In the genomic region with DNA sequence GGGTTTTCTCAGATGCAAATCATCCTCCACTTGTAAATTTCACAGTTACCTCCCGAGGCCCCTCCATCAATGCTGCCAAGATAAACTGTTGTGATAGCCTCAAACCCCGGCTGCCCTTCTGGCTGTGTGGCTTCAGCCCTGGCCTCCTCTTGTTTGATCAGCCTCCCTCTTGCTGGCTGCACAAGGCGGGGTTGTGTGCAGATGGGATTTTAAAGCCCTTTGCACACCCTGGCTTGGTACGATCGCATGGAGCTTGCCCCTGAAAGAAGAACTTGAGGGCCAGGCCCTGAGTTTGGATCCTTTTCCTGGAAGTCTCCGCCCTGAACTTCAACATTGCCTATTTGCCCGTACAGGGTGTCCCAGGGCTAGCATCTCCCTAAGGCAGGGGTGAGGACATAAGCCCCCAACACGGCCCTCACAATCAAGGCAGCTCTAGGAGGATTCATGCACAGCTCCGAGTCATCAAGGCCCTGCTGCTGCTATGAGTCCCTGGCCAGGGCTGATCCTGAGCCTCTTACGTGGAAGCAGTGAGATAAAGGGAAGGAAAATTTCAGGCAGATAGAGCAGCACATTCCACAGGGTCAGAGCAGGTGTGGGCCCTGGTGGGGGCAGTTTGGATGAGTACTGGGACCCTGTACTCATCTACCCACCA, we compare ENCODE assay signal across 17 cellular contexts.
DNase-seq lines count a peak whose midpoint lies in the region; ATAC-seq and TF ChIP-seq lines count a peak whose summit lies in the region.
"Had no signal": no experiment of that assay in that cellular context is flagged by ENCODE, and none has a peak within 500 bp of the region (broad histone marks: within the 10 kb centered on the region; RNA-seq: fewer than 3 reads in every experiment).

No MANE protein-coding gene starts in this region.

- no peaks in the 10 kb centered on the region for H3K36me3 Mint-ChIP-seq in natural killer cell treated with Interleukin-12 subunit alpha and Interleukin-12 subunit beta and Interleukin-15 and Interleukin-18, amount 100 ng/mL, for 72 hours
- no peaks in the 10 kb centered on the region for H3K36me3 Mint-ChIP-seq in natural killer cell
- H3K36me3 Mint-ChIP-seq in activated T-helper 17 cell treated with anti-CD3 and anti-CD28 coated beads, Interleukin-2, amount 50 U/mL, for 72 hours (ENCODE audit: low read depth): no peaks in the 10 kb centered on the region
- H3K36me3 Mint-ChIP-seq: CD8-positive, alpha-beta memory T cell had no signal

- no peaks in the 10 kb centered on the region for H3K9me3 Mint-ChIP-seq in natural killer cell treated with Interleukin-12 subunit alpha and Interleukin-12 subunit beta and Interleukin-15 and Interleukin-18, amount 100 ng/mL, for 72 hours
- no peaks in the 10 kb centered on the region for H3K9me3 Mint-ChIP-seq in natural killer cell
- no peaks in the 10 kb centered on the region for H3K9me3 Mint-ChIP-seq in activated T-helper 17 cell treated with anti-CD3 and anti-CD28 coated beads, Interleukin-2, amount 50 U/mL, for 72 hours
- H3K9me3 Mint-ChIP-seq: CD8-positive, alpha-beta memory T cell; IgD-negative memory B cell had no signal

- no peak overlapping the region for H3K27ac ChIP-seq in left lung

- ATAC-seq in natural killer cell treated with Interleukin-12 subunit alpha and Interleukin-12 subunit beta and Interleukin-15 and Interleukin-18, amount 100 ng/mL, for 72 hours: no peak
- no peak for ATAC-seq in natural killer cell
- no peak for ATAC-seq in left lung
- ATAC-seq in HG02970 (IDR thresholded peaks at IDR 0.05; ENCODE audit: low FRiP score, unreplicated experiment): no peak
- ATAC-seq in activated T-helper 17 cell treated with anti-CD3 and anti-CD28 coated beads, Interleukin-2, amount 50 U/mL, for 72 hours (replicated peaks): no peak
- no peak for ATAC-seq in HG03432 (IDR thresholded peaks at IDR 0.05; ENCODE audit: unreplicated experiment)

- H3K36me3 ChIP-seq in left lung: no peaks in the 10 kb centered on the region

- H3K4me1 ChIP-seq in left lung: no peaks in the 10 kb centered on the region

- intact Hi-C loops in natural killer cell (cut with micrococcal nuclease) (no loop called here), left lung (cut with DNase I) (no loop called here), posterior vena cava (cut with DNase I) (no loop called here)

- no peak overlapping the region for H3K27ac Mint-ChIP-seq in natural killer cell treated with Interleukin-12 subunit alpha and Interleukin-12 subunit beta and Interleukin-15 and Interleukin-18, amount 100 ng/mL, for 72 hours
- no peak overlapping the region for H3K27ac Mint-ChIP-seq in natural killer cell
- no peak overlapping the region for H3K27ac Mint-ChIP-seq in activated T-helper 17 cell treated with anti-CD3 and anti-CD28 coated beads, Interleukin-2, amount 50 U/mL, for 72 hours
- H3K27ac Mint-ChIP-seq: CD8-positive, alpha-beta memory T cell; IgD-negative memory B cell had no signal

- H3K4me3 Mint-ChIP-seq in natural killer cell treated with Interleukin-12 subunit alpha and Interleukin-12 subunit beta and Interleukin-15 and Interleukin-18, amount 100 ng/mL, for 72 hours: no peak overlapping the region
- H3K4me3 Mint-ChIP-seq in natural killer cell: no peak overlapping the region
- no peak overlapping the region for H3K4me3 Mint-ChIP-seq in activated T-helper 17 cell treated with anti-CD3 and anti-CD28 coated beads, Interleukin-2, amount 50 U/mL, for 72 hours
- H3K4me3 Mint-ChIP-seq: CD8-positive, alpha-beta memory T cell; IgD-negative memory B cell had no signal

- peaks cover 0 to 12% of the 10 kb centered on the region in 2 donors for H3K27me3 Mint-ChIP-seq in natural killer cell treated with Interleukin-12 subunit alpha and Interleukin-12 subunit beta and Interleukin-15 and Interleukin-18, amount 100 ng/mL, for 72 hours
- peaks cover 0 to 14% of the 10 kb centered on the region in 2 donors for H3K27me3 Mint-ChIP-seq in natural killer cell (ENCODE audit: low read depth in 2 of 2)
- H3K27me3 Mint-ChIP-seq in activated T-helper 17 cell treated with anti-CD3 and anti-CD28 coated beads, Interleukin-2, amount 50 U/mL, for 72 hours: peaks cover 9% of the 10 kb centered on the region

- TF ChIP-seq CTCF in natural killer cell (IDR thresholded peaks at IDR 0.05): no peak
- TF ChIP-seq CTCF in left lung (IDR thresholded peaks at IDR 0.05): no peak

- H3K4me1 Mint-ChIP-seq in natural killer cell treated with Interleukin-12 subunit alpha and Interleukin-12 subunit beta and Interleukin-15 and Interleukin-18, amount 100 ng/mL, for 72 hours (ENCODE audit: low read depth in 2 of 2): no peaks in the 10 kb centered on the region
- H3K4me1 Mint-ChIP-seq in natural killer cell: no peaks in the 10 kb centered on the region
- no peaks in the 10 kb centered on the region for H3K4me1 Mint-ChIP-seq in activated T-helper 17 cell treated with anti-CD3 and anti-CD28 coated beads, Interleukin-2, amount 50 U/mL, for 72 hours
- H3K4me1 Mint-ChIP-seq: CD8-positive, alpha-beta memory T cell; IgD-negative memory B cell had no signal

- no peaks in the 10 kb centered on the region for H3K9me3 ChIP-seq in left lung

- no peaks in the 10 kb centered on the region for H3K27me3 ChIP-seq in left lung

- peak; percentile 39 for DNase-seq in natural killer cell treated with Interleukin-12 subunit alpha and Interleukin-12 subunit beta and Interleukin-15 and Interleukin-18, amount 100 ng/mL, for 72 hours (ENCODE audit: low spot score)
- no peak for DNase-seq in natural killer cell
- peak; percentile 2 to 41 for DNase-seq in left lung
- peak; percentile 51 for DNase-seq in posterior vena cava (ENCODE audit: low spot score)
- DNase-seq: C1 segment of cervical spinal cord, DMS53, EL, Karpas-422, NCI-H1417 treated with DMSO at 0.1 percent for 48 hours, NCI-H187 treated with DMSO at 0.1 percent for 48 hours, NCI-H226, NCI-H524 had no signal

- no peak overlapping the region for H3K4me3 ChIP-seq in left lung
